In genomic region chr9:18595597-18595996, GRCh38 we compare ENCODE assay signal across 32 cellular contexts.
DNase-seq lines count a peak whose midpoint lies in the region; TF ChIP-seq lines count a peak whose summit lies in the region.
"Had no signal": no experiment of that assay in that cellular context is flagged by ENCODE, and none has a peak within 500 bp of the region (broad histone marks: within the 10 kb centered on the region; RNA-seq: fewer than 3 reads in every experiment).

No MANE protein-coding gene starts in this region.

- no peaks in the 10 kb centered on the region for H3K79me2 ChIP-seq in trophoblast cell (ENCODE audit: control insufficient read depth, insufficient read depth, low read length, poor library complexity)

- H3K4ac ChIP-seq in trophoblast cell (ENCODE audit: low read depth, low read length) = no peak overlapping the region

- H4K91ac ChIP-seq in trophoblast cell (ENCODE audit: low read depth, low read length) = no peak overlapping the region

- H2BK5ac ChIP-seq in trophoblast cell (ENCODE audit: low read depth, low read length, poor library complexity) = no peak overlapping the region

- peaks cover 7 to 25% of the 10 kb centered on the region in 2 donors for H3K4me1 ChIP-seq in ascending aorta
- peaks cover 0 to 14% (median 7%) of the 10 kb centered on the region in 5 donors for H3K4me1 ChIP-seq in subcutaneous abdominal adipose tissue (ENCODE audit: control insufficient read depth in 5 of 5, insufficient read depth in 5 of 5, low read length in 5 of 5)
- H3K4me1 ChIP-seq in trophoblast cell (ENCODE audit: control insufficient read depth in 1 of 2, insufficient read depth in 2 of 2, low read length in 2 of 2) = no peaks in the 10 kb centered on the region
- H3K4me1 ChIP-seq: BLaER1, Caco-2, HAP-1, neural progenitor cell, transverse colon had no signal

- H4K8ac ChIP-seq in trophoblast cell (ENCODE audit: low read depth, low read length) = no peak overlapping the region

- CTCF ChIA-PET in RWPE1 (lab: Yijun Ruan, JAX) = no interaction called here

- H3K9ac ChIP-seq in subcutaneous abdominal adipose tissue (ENCODE audit: low read length in 5 of 5) (peak overlapping the region in 1 of 5 donors; percentile 18), trophoblast cell (ENCODE audit: low read length) (no peak overlapping the region)
- H3K9ac ChIP-seq: BLaER1, neural progenitor cell had no signal

- H3K36me3 ChIP-seq in MG63 = peaks cover 28% of the 10 kb centered on the region
- no peaks in the 10 kb centered on the region for H3K36me3 ChIP-seq in ascending aorta
- no peaks in the 10 kb centered on the region for H3K36me3 ChIP-seq in subcutaneous abdominal adipose tissue (ENCODE audit: control insufficient read depth in 5 of 5, insufficient read depth in 5 of 5, low read length in 5 of 5)
- no peaks in the 10 kb centered on the region for H3K36me3 ChIP-seq in trophoblast cell (ENCODE audit: control insufficient read depth in 1 of 2, insufficient read depth in 2 of 2, low read length in 2 of 2)
- H3K36me3 ChIP-seq: BLaER1, brain microvascular endothelial cell, HAP-1, heart right ventricle, transverse colon had no signal

- POLR2A ChIA-PET in RWPE1 (lab: Yijun Ruan, JAX; ENCODE audit: low non-redundant PET) = no interaction called here

- no peak overlapping the region for H2AK5ac ChIP-seq in trophoblast cell (ENCODE audit: low read length)

- H3K23ac ChIP-seq in trophoblast cell (ENCODE audit: low read length) = no peak overlapping the region

- no peak overlapping the region for H3K4me2 ChIP-seq in trophoblast cell (ENCODE audit: low read length)
- H3K4me2 ChIP-seq: BLaER1, neural progenitor cell, PC-9 had no signal

- intact Hi-C loops in ascending aorta (cut with DNase I) = no loop called here

- DNase-seq in MG63 (peak; percentile 80), ascending aorta (ENCODE audit: low spot score in 2 of 2) (no peak), hypothalamus (lab: John Stamatoyannopoulos, UW) (peak in 35 of 51 donors; percentile 1 to 76 (median 35)), epidermal melanocyte (ENCODE audit: insufficient read length, low spot score) (no peak), RWPE1 (ENCODE audit: low spot score) (no peak), trophoblast cell (no peak)
- DNase-seq in stimulated activated CD4-positive, alpha-beta T cell treated with anti-CD3 and anti-CD28 coated beads, Interleukin-4, amount 100 ng/mL, for 24 hours = no peak
- DNase-seq: ACHN; activated CD4-positive, alpha-beta T cell treated with anti-CD3 and anti-CD28 coated beads, Interleukin-2, amount 10 ng/mL, durations not matched to agents 24 days and 14 days; activated naive CD8-positive, alpha-beta T cell treated with anti-CD3 and anti-CD28 coated beads, Interleukin-2, amount 50 U/mL, for 24 hours; activated T-cell treated with anti-CD3 and anti-CD28 coated beads, Interleukin-2, amount 50 U/mL, for 24 hours; brain microvascular endothelial cell; Caco-2; DMS79 treated with DMSO at 0.1 percent for 48 hours; effector CD4-positive, alpha-beta T cell; foreskin fibroblast; heart right ventricle; left cardiac atrium; MM.1S; NCI-H1436 treated with DMSO at 0.1 percent for 48 hours; NCI-H2171; NCI-H524; NK-92 treated with Interleukin-12 subunit alpha and Interleukin-12 subunit beta, amount 100 ng/mL, for 24 hours; PC-9; stimulated activated CD8-positive, alpha-beta memory T cell treated with anti-CD3 and anti-CD28 coated beads, Interleukin-4, amount 100 ng/mL, for 48 hours; stimulated activated naive CD8-positive, alpha-beta T cell treated with anti-CD3 and anti-CD28 coated beads, Interleukin-15, amount 100 ng/mL, for 72 hours; transverse colon had no signal

- H2BK12ac ChIP-seq in trophoblast cell (ENCODE audit: low read length) = no peak overlapping the region

- H3K18ac ChIP-seq in trophoblast cell (ENCODE audit: low read length) = no peak overlapping the region

- peaks cover 17% of the 10 kb centered on the region for H3K9me3 ChIP-seq in MG63
- peaks cover 6 to 28% of the 10 kb centered on the region in 2 donors for H3K9me3 ChIP-seq in ascending aorta
- H3K9me3 ChIP-seq in subcutaneous abdominal adipose tissue (ENCODE audit: control insufficient read depth in 5 of 5, low read length in 5 of 5) = peaks cover 0 to 19% (median 17%) of the 10 kb centered on the region in 5 donors
- H3K9me3 ChIP-seq in trophoblast cell (ENCODE audit: insufficient read depth, low read depth, low read length) = no peaks in the 10 kb centered on the region
- H3K9me3 ChIP-seq: Caco-2 had no signal

- H4K12ac ChIP-seq in trophoblast cell (ENCODE audit: low read depth, low read length) = no peak overlapping the region

- H2AFZ ChIP-seq in trophoblast cell (ENCODE audit: insufficient read depth, low read length, poor library complexity) = no peak overlapping the region
- H2AFZ ChIP-seq: neural progenitor cell, PC-9 had no signal

- H2BK120ac ChIP-seq in trophoblast cell (ENCODE audit: insufficient read depth, low read length, poor library complexity) = no peak overlapping the region

- H3K79me1 ChIP-seq in trophoblast cell (ENCODE audit: low read length) = no peaks in the 10 kb centered on the region

- no peak for TF ChIP-seq CTCF in ascending aorta (IDR thresholded peaks at IDR 0.05)
- no peak for TF ChIP-seq CTCF in RWPE1 (conservative IDR thresholded peaks at IDR 0.05; ENCODE audit: low read depth)

- H3K14ac ChIP-seq in trophoblast cell (ENCODE audit: low read length) = no peak overlapping the region

- H3K27me3 ChIP-seq in MG63 = no peaks in the 10 kb centered on the region
- H3K27me3 ChIP-seq in ascending aorta = no peaks in the 10 kb centered on the region
- no peaks in the 10 kb centered on the region for H3K27me3 ChIP-seq in subcutaneous abdominal adipose tissue (ENCODE audit: control insufficient read depth in 5 of 5, insufficient read depth in 4 of 5, low read length in 5 of 5)
- no peaks in the 10 kb centered on the region for H3K27me3 ChIP-seq in trophoblast cell (ENCODE audit: insufficient read depth, low read length)
- H3K27me3 ChIP-seq: BLaER1, brain microvascular endothelial cell, heart right ventricle, neural progenitor cell, transverse colon had no signal

- H3K4me3 ChIP-seq in MG63 (no peak overlapping the region), ascending aorta (no peak overlapping the region), subcutaneous abdominal adipose tissue (ENCODE audit: low read depth in 1 of 5, low read length in 5 of 5) (no peak overlapping the region), trophoblast cell (ENCODE audit: low read depth, low read length) (no peak overlapping the region)
- H3K4me3 ChIP-seq: BLaER1, HAP-1, heart right ventricle, neural progenitor cell, PC-9, transverse colon had no signal

- H3K27ac ChIP-seq in ascending aorta (peak overlapping the region; percentile 57), subcutaneous abdominal adipose tissue (ENCODE audit: low read depth, low read length) (peak overlapping the region; percentile 5), RWPE1 (no peak overlapping the region), trophoblast cell (ENCODE audit: low read depth, low read length) (no peak overlapping the region)
- H3K27ac ChIP-seq: BLaER1, brain microvascular endothelial cell, epithelial cell of prostate, heart right ventricle, neural progenitor cell, PC-9, transverse colon had no signal

- no CpG with 5 or more reads among the region's 3 CpGs for WGBS in trophoblast cell (ENCODE audit: extremely low coverage, insufficient coverage, insufficient read length)

Comparison
In these comparisons a context has a peak if more than half of its experiments do, and no peak if none do; other contexts are left out.
1. DNase-seq: peak in MG63 (single experiment) and hypothalamus (35 of 51); none in ascending aorta (0 of 2), epidermal melanocyte (single experiment), RWPE1 (single experiment), trophoblast cell (0 of 2) and stimulated activated CD4-positive, alpha-beta T cell treated with anti-CD3 and anti-CD28 coated beads, Interleukin-4, amount 100 ng/mL, for 24 hours (single experiment).
2. H3K27ac ChIP-seq: peak in ascending aorta (2 of 2) and subcutaneous abdominal adipose tissue (single experiment); none in RWPE1 (single experiment) and trophoblast cell (single experiment).